Comparison of ENCODE assay signal across 12 cellular contexts in the genomic region with DNA sequence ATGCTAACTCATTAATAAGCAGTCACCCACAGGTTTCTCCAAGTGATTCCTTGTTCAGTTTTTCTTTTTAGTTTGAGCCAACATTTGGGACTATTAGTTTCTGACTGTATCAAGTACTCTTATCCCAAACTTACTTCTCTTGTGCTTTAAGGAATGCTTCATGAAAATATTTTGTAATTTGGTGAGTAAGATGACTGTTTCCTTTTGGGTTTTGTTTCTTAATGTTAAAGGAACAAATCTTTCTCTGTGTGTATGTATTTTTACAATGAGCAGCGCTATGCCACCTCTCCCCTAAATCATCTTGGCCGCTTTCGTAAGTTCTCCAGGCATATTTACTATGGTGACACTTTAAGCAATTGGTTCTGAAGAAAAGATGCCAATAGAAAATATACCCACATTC.
"Had no signal": no experiment of that assay in that cellular context is flagged by ENCODE, and none has a peak within 500 bp of the region (broad histone marks: within the 10 kb centered on the region; RNA-seq: fewer than 3 reads in every experiment).

No MANE protein-coding gene starts in this region.

- DNase-seq: activated CD8-positive, alpha-beta T cell treated with anti-CD3 and anti-CD28 coated beads for 36 hours; activated naive CD4-positive, alpha-beta T cell treated with Interleukin-2 at 50 U/mL for 16 hours; foreskin melanocyte; left colon; pancreas; stimulated activated CD4-positive, alpha-beta T cell treated with anti-CD3 and anti-CD28 coated beads, Interleukin-15, amount 100 ng/mL, for 24 hours; stimulated activated CD4-positive, alpha-beta T cell treated with anti-CD3 and anti-CD28 coated beads, Interleukin-4, amount 100 ng/mL, for 24 hours had no signal

- H3K4me3 ChIP-seq: adrenal gland, pancreas, tibial artery, uterus had no signal

- ATAC-seq: activated CD8-positive, alpha-beta T cell treated with anti-CD3 and anti-CD28 coated beads for 36 hours; left colon had no signal

- H3K27me3 Mint-ChIP-seq: activated CD8-positive, alpha-beta T cell treated with anti-CD3 and anti-CD28 coated beads for 36 hours had no signal

- H3K27ac ChIP-seq: pancreas, tibial artery, uterus, VCaP had no signal

- H3K27ac Mint-ChIP-seq: activated CD8-positive, alpha-beta T cell treated with anti-CD3 and anti-CD28 coated beads for 36 hours; stimulated activated naive CD8-positive, alpha-beta T cell treated with anti-CD3 and anti-CD28 coated beads, Interleukin-15, Interleukin-2, amounts not matched to agents 100 ng/mL and 50 ng/mL, for 24 hours had no signal

- H3K9me3 Mint-ChIP-seq: activated CD8-positive, alpha-beta T cell treated with anti-CD3 and anti-CD28 coated beads for 36 hours; stimulated activated naive CD8-positive, alpha-beta T cell treated with anti-CD3 and anti-CD28 coated beads, Interleukin-15, Interleukin-2, amounts not matched to agents 100 ng/mL and 50 ng/mL, for 24 hours had no signal

- H3K4me3 Mint-ChIP-seq: activated CD8-positive, alpha-beta T cell treated with anti-CD3 and anti-CD28 coated beads for 36 hours; stimulated activated naive CD8-positive, alpha-beta T cell treated with anti-CD3 and anti-CD28 coated beads, Interleukin-15, Interleukin-2, amounts not matched to agents 100 ng/mL and 50 ng/mL, for 24 hours had no signal
